ENCODE assay signal across 8 cellular contexts in genomic region chrY:14524246-14525180, GRCh38. TPM values are rescaled to one million over a fixed set of nuclear protein-coding genes. Genes with fewer than 3 reads are reported as not detected.
DNase-seq lines count a peak whose midpoint lies in the region; ATAC-seq lines count a peak whose summit lies in the region.

Gene NLGN4Y (plus strand): TSS chrY:14524529. CDS start chrY:14622120, 97,591 bp downstream.

- H3K36me3 Mint-ChIP-seq in CD4-positive, alpha-beta memory T cell, result peaks cover 0 to 3% of the 10 kb centered on the region in 2 donors
- H3K36me3 Mint-ChIP-seq in activated CD4-positive, alpha-beta memory T cell treated with anti-CD3 and anti-CD28 coated beads, Interleukin-2, amount 10 ng/mL, durations not matched to agents 7 days and 5 days (ENCODE audit: low read depth), result no peaks in the 10 kb centered on the region

- intact Hi-C loops in CD4-positive, alpha-beta memory T cell (cut with micrococcal nuclease), result loop anchor here (10.0 kb wide), 1 partner anchor 180 kb away; no protein-coding TSS in a partner anchor

- peak; percentile 78 for ATAC-seq in HG02678 (IDR thresholded peaks at IDR 0.05; ENCODE audit: unreplicated experiment)
- no peak for ATAC-seq in HG03135 (IDR thresholded peaks at IDR 0.05; ENCODE audit: unreplicated experiment)
- no peak for ATAC-seq in HG03159 (IDR thresholded peaks at IDR 0.05; ENCODE audit: unreplicated experiment)

- H3K4me3 Mint-ChIP-seq in CD4-positive, alpha-beta memory T cell, result peak within 1 kb of the TSS in 2 of 8 donors; percentile 91 to 95
- H3K4me3 Mint-ChIP-seq in activated CD4-positive, alpha-beta memory T cell treated with anti-CD3 and anti-CD28 coated beads, Interleukin-2, amount 10 ng/mL, durations not matched to agents 7 days and 5 days, result peak within 1 kb of the TSS; percentile 85

- H3K27ac ChIP-seq in CD4-positive, alpha-beta memory T cell (ENCODE audit: low read depth, low read length), result peak within 1 kb of the TSS; percentile 21

- CTCF ChIA-PET in CD4-positive, alpha-beta memory T cell (lab: Charles Lee; ENCODE audit: partially characterized antibody), result no interaction called here
- CTCF ChIA-PET in activated CD4-positive, alpha-beta memory T cell treated with anti-CD3 and anti-CD28 coated beads, Interleukin-2, amount 10 ng/mL, durations not matched to agents 7 days and 5 days (lab: Charles Lee), result no interaction called here

- peaks cover 0 to 35% (median 6%) of the 10 kb centered on the region in 4 donors for H3K4me1 Mint-ChIP-seq in CD4-positive, alpha-beta memory T cell
- H3K4me1 Mint-ChIP-seq in activated CD4-positive, alpha-beta memory T cell treated with anti-CD3 and anti-CD28 coated beads, Interleukin-2, amount 10 ng/mL, durations not matched to agents 7 days and 5 days, result peaks cover 13% of the 10 kb centered on the region

- peak within 1 kb of the TSS in 2 of 7 donors; percentile 30 to 47 for H3K27ac Mint-ChIP-seq in CD4-positive, alpha-beta memory T cell
- H3K27ac Mint-ChIP-seq in activated CD4-positive, alpha-beta memory T cell treated with anti-CD3 and anti-CD28 coated beads, Interleukin-2, amount 10 ng/mL, durations not matched to agents 7 days and 5 days, result peak within 1 kb of the TSS; percentile 61

- H3K36me3 ChIP-seq in CD4-positive, alpha-beta memory T cell (ENCODE audit: insufficient read depth, low read length), result no peaks in the 10 kb centered on the region

- POLR2A ChIA-PET in CD4-positive, alpha-beta memory T cell (lab: Charles Lee; ENCODE audit: partially characterized antibody), result no interaction called here
- POLR2A ChIA-PET in activated CD4-positive, alpha-beta memory T cell treated with anti-CD3 and anti-CD28 coated beads, Interleukin-2, amount 10 ng/mL, durations not matched to agents 7 days and 5 days (lab: Charles Lee), result no interaction called here

- H3K9me3 Mint-ChIP-seq in CD4-positive, alpha-beta memory T cell, result no peaks in the 10 kb centered on the region
- no peaks in the 10 kb centered on the region for H3K9me3 Mint-ChIP-seq in activated CD4-positive, alpha-beta memory T cell treated with anti-CD3 and anti-CD28 coated beads, Interleukin-2, amount 10 ng/mL, durations not matched to agents 7 days and 5 days

- peak in 1 of 5 donors; percentile 42 for DNase-seq in CD4-positive, alpha-beta memory T cell
- DNase-seq in activated CD4-positive, alpha-beta memory T cell treated with anti-CD3 and anti-CD28 coated beads, Interleukin-2, amount 10 ng/mL, durations not matched to agents 7 days and 5 days, result peak; percentile 24
- DNase-seq in inferior parietal cortex (ENCODE audit: extremely low spot score), result peak; percentile 18
- DNase-seq in NCI-H226, result no peak
- DNase-seq in NCI-H1930 (lab: John Stamatoyannopoulos, UW), result no peak

- no peaks in the 10 kb centered on the region for H3K27me3 ChIP-seq in CD4-positive, alpha-beta memory T cell (ENCODE audit: insufficient read depth, low read length)

- peaks cover 0 to 6% of the 10 kb centered on the region in 2 donors for H3K27me3 Mint-ChIP-seq in CD4-positive, alpha-beta memory T cell
- peaks cover 29% of the 10 kb centered on the region for H3K27me3 Mint-ChIP-seq in activated CD4-positive, alpha-beta memory T cell treated with anti-CD3 and anti-CD28 coated beads, Interleukin-2, amount 10 ng/mL, durations not matched to agents 7 days and 5 days

- H3K4me1 ChIP-seq in CD4-positive, alpha-beta memory T cell (ENCODE audit: insufficient read depth, low read length), result peaks cover 9% of the 10 kb centered on the region

- H3K4me3 ChIP-seq in CD4-positive, alpha-beta memory T cell (ENCODE audit: low read length in 2 of 2), result peak within 1 kb of the TSS; percentile 36 to 52

- H3K9me3 ChIP-seq in CD4-positive, alpha-beta memory T cell (ENCODE audit: control insufficient read depth in 1 of 2, low read length in 2 of 2), result no peaks in the 10 kb centered on the region

RNA-seq across cellular contexts. Expression of gene NLGN4Y, which starts in this region (rescaled TPM):
- 1 to 10 TPM; 4.6 to 6.0 TPM for total RNA-seq in CD4-positive, alpha-beta memory T cell
- polyA plus RNA-seq in CD4-positive, alpha-beta memory T cell, result not detected
- 1 to 10 TPM; 2.5 to 3.7 TPM for total RNA-seq in activated CD4-positive, alpha-beta memory T cell treated with anti-CD3 and anti-CD28 coated beads, Interleukin-2, amount 10 ng/mL, durations not matched to agents 7 days and 5 days

Comparison
In these comparisons a context has a peak if more than half of its experiments do, and no peak if none do; other contexts are left out.
1. DNase-seq: peak in activated CD4-positive, alpha-beta memory T cell treated with anti-CD3 and anti-CD28 coated beads, Interleukin-2, amount 10 ng/mL, durations not matched to agents 7 days and 5 days (single experiment) and inferior parietal cortex (single experiment); none in NCI-H226 (single experiment) and NCI-H1930 (0 of 2).